1 cellular context compared by ENCODE assay signal in the genomic region with DNA sequence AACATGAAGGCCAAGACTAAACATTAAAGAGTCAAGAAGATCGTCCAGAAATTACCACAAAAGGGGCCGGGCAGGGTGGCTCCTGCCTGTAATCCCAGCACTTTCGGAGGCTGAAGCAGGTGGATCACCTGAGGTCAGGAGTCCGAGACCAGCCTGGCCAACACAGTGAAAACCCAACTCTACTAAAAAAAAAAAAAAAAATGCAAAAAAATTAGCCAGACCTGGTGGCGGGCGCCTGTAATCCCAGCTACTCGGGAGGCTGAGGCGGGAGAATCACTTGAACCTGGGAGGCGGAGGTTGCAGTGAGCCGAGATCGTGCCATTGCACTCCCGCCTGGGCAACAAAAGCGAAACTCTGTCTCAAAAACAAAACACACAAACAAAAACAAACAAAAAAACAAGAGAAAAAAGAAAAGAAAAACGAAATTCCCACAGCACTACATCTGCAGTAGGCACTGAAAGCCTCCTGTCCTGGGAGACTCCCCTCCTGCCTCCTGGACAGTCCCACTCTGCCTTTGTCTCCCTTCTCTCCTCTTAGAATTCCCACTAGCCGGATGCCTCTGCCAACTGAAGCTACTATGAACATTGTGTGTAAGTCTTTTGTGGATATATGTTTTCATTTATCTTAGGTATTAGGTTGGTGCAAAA.
TF ChIP-seq lines count a peak whose summit lies in the region.

No MANE protein-coding gene starts in this region.

TF ChIP-seq in HCT116, 20 proteins besides CTCF, POLR2A, EP300 and RAD21 (continued from another document):
- TF ChIP-seq, protein P1, sequence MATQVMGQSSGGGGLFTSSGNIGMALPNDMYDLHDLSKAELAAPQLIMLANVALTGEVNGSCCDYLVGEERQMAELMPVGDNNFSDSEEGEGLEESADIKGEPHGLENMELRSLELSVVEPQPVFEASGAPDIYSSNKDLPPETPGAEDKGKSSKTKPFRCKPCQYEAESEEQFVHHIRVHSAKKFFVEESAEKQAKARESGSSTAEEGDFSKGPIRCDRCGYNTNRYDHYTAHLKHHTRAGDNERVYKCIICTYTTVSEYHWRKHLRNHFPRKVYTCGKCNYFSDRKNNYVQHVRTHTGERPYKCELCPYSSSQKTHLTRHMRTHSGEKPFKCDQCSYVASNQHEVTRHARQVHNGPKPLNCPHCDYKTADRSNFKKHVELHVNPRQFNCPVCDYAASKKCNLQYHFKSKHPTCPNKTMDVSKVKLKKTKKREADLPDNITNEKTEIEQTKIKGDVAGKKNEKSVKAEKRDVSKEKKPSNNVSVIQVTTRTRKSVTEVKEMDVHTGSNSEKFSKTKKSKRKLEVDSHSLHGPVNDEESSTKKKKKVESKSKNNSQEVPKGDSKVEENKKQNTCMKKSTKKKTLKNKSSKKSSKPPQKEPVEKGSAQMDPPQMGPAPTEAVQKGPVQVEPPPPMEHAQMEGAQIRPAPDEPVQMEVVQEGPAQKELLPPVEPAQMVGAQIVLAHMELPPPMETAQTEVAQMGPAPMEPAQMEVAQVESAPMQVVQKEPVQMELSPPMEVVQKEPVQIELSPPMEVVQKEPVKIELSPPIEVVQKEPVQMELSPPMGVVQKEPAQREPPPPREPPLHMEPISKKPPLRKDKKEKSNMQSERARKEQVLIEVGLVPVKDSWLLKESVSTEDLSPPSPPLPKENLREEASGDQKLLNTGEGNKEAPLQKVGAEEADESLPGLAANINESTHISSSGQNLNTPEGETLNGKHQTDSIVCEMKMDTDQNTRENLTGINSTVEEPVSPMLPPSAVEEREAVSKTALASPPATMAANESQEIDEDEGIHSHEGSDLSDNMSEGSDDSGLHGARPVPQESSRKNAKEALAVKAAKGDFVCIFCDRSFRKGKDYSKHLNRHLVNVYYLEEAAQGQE (IDR thresholded peaks at IDR 0.05; ENCODE audit: low read depth), result no peak
- TF ChIP-seq EZH2phosphoT487 (IDR thresholded peaks at IDR 0.05; ENCODE audit: borderline replicate concordance) (no peak), SP1 (IDR thresholded peaks at IDR 0.05; ENCODE audit: low read depth) (no peak), JUND (IDR thresholded peaks at IDR 0.05) (no peak), YY1 (IDR thresholded peaks at IDR 0.05; ENCODE audit: extremely low read depth, insufficient replicate concordance, low read depth, low read length) (no peak), ZFX (IDR thresholded peaks at IDR 0.05) (no peak), TCF7L2 (IDR thresholded peaks at IDR 0.05; ENCODE audit: borderline replicate concordance, extremely low read depth, insufficient read depth, insufficient read length) (no peak), SIN3A (IDR thresholded peaks at IDR 0.05; ENCODE audit: low read depth) (no peak), ZNF274 (IDR thresholded peaks at IDR 0.05; ENCODE audit: low read depth, low read length) (no peak), CEBPB (IDR thresholded peaks at IDR 0.05; ENCODE audit: low read depth) (no peak), ATF3 (IDR thresholded peaks at IDR 0.05) (no peak), EZH2 (IDR thresholded peaks at IDR 0.05) (no peak), POLR2AphosphoS5 (IDR thresholded peaks at IDR 0.05; ENCODE audit: low read depth, low read length) (no peak), CBX3 (IDR thresholded peaks at IDR 0.05; ENCODE audit: low read depth) (no peak), FOSL1 (IDR thresholded peaks at IDR 0.05; ENCODE audit: low read depth) (no peak), SRF (IDR thresholded peaks at IDR 0.05; ENCODE audit: low read depth) (no peak)
- TF ChIP-seq, protein P2, sequence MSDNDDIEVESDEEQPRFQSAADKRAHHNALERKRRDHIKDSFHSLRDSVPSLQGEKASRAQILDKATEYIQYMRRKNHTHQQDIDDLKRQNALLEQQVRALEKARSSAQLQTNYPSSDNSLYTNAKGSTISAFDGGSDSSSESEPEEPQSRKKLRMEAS (IDR thresholded peaks at IDR 0.05), result no peak
